ENCODE assay signal across 1 cellular context in the genomic region with DNA sequence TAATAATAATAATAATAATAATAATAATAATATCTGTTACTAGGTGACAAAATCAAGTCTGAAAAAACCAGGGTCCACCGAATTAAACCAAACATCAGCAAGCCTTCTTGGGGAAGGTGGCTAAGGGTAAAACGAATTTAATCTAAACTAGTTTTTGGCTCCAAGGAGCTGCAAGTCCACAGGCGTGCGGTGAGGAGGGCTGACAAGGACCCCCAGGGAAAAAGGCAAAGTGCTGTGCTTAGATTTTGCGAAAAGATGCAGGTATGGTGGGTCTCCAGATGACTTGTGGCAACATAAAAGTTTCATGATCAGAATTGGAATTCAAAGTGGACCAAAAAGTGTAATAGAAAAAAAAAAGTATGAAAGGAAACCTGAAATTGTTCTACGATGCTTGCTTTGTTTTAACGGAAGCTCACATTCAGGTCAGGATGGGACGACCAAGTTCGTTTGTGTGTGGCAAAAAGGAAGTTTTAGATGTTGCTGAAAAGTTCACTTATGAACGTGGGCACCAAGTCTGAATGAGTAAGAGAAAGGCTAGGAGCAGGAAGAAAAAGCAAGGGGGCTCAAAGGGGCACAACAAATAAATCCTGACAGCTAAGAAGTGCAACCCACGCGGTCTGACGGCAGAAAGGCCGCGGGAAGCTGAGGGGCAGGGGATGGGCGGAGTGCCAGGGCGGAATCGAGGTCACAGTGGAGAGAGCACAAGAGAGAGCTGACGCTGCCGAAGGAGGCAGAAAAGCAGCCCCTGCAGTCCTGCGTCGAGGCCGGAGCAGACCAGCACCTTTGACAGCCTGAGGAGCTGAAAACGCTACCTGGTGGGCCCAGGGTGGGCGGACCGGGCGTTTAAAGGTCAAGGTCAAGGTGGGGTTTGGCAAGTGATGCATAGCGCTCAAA.
TF ChIP-seq lines count a peak whose summit lies in the region.

No MANE protein-coding gene starts in this region.

TF ChIP-seq in GM12878, 131 proteins besides CTCF, POLR2A, EP300 and RAD21 (continued from another document and continues in another):
- TF ChIP-seq ATF7 (IDR thresholded peaks at IDR 0.05; ENCODE audit: low read depth) (no peak), RCOR1 (conservative IDR thresholded peaks at IDR 0.05; ENCODE audit: low read depth, low read length) (no peak), IRF4 (IDR thresholded peaks at IDR 0.05; ENCODE audit: low read depth, low read length) (no peak), ZNF217 (IDR thresholded peaks at IDR 0.05) (no peak), NR2F1 (conservative IDR thresholded peaks at IDR 0.05) (peak; percentile 95), HDAC6 (IDR thresholded peaks at IDR 0.05; ENCODE audit: unreplicated experiment) (no peak), JUND (IDR thresholded peaks at IDR 0.05; ENCODE audit: low read depth, low read length) (no peak), SREBF1 (IDR thresholded peaks at IDR 0.05; ENCODE audit: low read length) (no peak), SPI1 (IDR thresholded peaks at IDR 0.05; ENCODE audit: borderline replicate concordance, insufficient read depth, low read depth, low read length) (no peak), ZNF622 (IDR thresholded peaks at IDR 0.05) (no peak), NRF1 (conservative IDR thresholded peaks at IDR 0.05; ENCODE audit: low read depth, low read length) (no peak), CEBPB (IDR thresholded peaks at IDR 0.05; ENCODE audit: borderline replicate concordance in 1 of 2, low read depth in 2 of 2, low read length in 2 of 2) (no peak), MTA2 (IDR thresholded peaks at IDR 0.05; ENCODE audit: low read depth) (no peak), YBX1 (IDR thresholded peaks at IDR 0.05) (no peak), PAX5 (IDR thresholded peaks at IDR 0.05; ENCODE audit: borderline replicate concordance, low read depth, low read length) (0 out of 2 replicates have a peak, but pooled peaks have one; percentile 41), RAD51 (IDR thresholded peaks at IDR 0.05) (no peak)
- TF ChIP-seq, protein P1, sequence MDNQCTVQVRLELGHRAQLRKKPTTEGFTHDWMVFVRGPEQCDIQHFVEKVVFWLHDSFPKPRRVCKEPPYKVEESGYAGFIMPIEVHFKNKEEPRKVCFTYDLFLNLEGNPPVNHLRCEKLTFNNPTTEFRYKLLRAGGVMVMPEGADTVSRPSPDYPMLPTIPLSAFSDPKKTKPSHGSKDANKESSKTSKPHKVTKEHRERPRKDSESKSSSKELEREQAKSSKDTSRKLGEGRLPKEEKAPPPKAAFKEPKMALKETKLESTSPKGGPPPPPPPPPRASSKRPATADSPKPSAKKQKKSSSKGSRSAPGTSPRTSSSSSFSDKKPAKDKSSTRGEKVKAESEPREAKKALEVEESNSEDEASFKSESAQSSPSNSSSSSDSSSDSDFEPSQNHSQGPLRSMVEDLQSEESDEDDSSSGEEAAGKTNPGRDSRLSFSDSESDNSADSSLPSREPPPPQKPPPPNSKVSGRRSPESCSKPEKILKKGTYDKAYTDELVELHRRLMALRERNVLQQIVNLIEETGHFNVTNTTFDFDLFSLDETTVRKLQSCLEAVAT (IDR thresholded peaks at IDR 0.05): 0 out of 2 replicates have a peak, but pooled peaks have one; percentile 73
- TF ChIP-seq, protein P2, sequence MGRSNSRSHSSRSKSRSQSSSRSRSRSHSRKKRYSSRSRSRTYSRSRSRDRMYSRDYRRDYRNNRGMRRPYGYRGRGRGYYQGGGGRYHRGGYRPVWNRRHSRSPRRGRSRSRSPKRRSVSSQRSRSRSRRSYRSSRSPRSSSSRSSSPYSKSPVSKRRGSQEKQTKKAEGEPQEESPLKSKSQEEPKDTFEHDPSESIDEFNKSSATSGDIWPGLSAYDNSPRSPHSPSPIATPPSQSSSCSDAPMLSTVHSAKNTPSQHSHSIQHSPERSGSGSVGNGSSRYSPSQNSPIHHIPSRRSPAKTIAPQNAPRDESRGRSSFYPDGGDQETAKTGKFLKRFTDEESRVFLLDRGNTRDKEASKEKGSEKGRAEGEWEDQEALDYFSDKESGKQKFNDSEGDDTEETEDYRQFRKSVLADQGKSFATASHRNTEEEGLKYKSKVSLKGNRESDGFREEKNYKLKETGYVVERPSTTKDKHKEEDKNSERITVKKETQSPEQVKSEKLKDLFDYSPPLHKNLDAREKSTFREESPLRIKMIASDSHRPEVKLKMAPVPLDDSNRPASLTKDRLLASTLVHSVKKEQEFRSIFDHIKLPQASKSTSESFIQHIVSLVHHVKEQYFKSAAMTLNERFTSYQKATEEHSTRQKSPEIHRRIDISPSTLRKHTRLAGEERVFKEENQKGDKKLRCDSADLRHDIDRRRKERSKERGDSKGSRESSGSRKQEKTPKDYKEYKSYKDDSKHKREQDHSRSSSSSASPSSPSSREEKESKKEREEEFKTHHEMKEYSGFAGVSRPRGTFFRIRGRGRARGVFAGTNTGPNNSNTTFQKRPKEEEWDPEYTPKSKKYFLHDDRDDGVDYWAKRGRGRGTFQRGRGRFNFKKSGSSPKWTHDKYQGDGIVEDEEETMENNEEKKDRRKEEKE (IDR thresholded peaks at IDR 0.05): no peak
- TF ChIP-seq, protein P3, sequence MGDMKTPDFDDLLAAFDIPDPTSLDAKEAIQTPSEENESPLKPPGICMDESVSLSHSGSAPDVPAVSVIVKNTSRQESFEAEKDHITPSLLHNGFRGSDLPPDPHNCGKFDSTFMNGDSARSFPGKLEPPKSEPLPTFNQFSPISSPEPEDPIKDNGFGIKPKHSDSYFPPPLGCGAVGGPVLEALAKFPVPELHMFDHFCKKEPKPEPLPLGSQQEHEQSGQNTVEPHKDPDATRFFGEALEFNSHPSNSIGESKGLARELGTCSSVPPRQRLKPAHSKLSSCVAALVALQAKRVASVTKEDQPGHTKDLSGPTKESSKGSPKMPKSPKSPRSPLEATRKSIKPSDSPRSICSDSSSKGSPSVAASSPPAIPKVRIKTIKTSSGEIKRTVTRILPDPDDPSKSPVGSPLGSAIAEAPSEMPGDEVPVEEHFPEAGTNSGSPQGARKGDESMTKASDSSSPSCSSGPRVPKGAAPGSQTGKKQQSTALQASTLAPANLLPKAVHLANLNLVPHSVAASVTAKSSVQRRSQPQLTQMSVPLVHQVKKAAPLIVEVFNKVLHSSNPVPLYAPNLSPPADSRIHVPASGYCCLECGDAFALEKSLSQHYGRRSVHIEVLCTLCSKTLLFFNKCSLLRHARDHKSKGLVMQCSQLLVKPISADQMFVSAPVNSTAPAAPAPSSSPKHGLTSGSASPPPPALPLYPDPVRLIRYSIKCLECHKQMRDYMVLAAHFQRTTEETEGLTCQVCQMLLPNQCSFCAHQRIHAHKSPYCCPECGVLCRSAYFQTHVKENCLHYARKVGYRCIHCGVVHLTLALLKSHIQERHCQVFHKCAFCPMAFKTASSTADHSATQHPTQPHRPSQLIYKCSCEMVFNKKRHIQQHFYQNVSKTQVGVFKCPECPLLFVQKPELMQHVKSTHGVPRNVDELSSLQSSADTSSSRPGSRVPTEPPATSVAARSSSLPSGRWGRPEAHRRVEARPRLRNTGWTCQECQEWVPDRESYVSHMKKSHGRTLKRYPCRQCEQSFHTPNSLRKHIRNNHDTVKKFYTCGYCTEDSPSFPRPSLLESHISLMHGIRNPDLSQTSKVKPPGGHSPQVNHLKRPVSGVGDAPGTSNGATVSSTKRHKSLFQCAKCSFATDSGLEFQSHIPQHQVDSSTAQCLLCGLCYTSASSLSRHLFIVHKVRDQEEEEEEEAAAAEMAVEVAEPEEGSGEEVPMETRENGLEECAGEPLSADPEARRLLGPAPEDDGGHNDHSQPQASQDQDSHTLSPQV (IDR thresholded peaks at IDR 0.05): no peak
- TF ChIP-seq, protein P4, sequence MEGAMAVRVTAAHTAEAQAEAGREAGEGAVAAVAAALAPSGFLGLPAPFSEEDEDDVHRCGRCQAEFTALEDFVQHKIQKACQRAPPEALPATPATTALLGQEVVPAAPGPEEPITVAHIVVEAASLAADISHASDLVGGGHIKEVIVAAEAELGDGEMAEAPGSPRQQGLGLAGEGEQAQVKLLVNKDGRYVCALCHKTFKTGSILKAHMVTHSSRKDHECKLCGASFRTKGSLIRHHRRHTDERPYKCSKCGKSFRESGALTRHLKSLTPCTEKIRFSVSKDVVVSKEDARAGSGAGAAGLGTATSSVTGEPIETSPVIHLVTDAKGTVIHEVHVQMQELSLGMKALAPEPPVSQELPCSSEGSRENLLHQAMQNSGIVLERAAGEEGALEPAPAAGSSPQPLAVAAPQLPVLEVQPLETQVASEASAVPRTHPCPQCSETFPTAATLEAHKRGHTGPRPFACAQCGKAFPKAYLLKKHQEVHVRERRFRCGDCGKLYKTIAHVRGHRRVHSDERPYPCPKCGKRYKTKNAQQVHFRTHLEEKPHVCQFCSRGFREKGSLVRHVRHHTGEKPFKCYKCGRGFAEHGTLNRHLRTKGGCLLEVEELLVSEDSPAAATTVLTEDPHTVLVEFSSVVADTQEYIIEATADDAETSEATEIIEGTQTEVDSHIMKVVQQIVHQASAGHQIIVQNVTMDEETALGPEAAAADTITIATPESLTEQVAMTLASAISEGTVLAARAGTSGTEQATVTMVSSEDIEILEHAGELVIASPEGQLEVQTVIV (IDR thresholded peaks at IDR 0.05; ENCODE audit: borderline replicate concordance, partially characterized antibody): no peak
- TF ChIP-seq, protein P5, sequence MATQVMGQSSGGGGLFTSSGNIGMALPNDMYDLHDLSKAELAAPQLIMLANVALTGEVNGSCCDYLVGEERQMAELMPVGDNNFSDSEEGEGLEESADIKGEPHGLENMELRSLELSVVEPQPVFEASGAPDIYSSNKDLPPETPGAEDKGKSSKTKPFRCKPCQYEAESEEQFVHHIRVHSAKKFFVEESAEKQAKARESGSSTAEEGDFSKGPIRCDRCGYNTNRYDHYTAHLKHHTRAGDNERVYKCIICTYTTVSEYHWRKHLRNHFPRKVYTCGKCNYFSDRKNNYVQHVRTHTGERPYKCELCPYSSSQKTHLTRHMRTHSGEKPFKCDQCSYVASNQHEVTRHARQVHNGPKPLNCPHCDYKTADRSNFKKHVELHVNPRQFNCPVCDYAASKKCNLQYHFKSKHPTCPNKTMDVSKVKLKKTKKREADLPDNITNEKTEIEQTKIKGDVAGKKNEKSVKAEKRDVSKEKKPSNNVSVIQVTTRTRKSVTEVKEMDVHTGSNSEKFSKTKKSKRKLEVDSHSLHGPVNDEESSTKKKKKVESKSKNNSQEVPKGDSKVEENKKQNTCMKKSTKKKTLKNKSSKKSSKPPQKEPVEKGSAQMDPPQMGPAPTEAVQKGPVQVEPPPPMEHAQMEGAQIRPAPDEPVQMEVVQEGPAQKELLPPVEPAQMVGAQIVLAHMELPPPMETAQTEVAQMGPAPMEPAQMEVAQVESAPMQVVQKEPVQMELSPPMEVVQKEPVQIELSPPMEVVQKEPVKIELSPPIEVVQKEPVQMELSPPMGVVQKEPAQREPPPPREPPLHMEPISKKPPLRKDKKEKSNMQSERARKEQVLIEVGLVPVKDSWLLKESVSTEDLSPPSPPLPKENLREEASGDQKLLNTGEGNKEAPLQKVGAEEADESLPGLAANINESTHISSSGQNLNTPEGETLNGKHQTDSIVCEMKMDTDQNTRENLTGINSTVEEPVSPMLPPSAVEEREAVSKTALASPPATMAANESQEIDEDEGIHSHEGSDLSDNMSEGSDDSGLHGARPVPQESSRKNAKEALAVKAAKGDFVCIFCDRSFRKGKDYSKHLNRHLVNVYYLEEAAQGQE (IDR thresholded peaks at IDR 0.05; ENCODE audit: low read depth, low read length): no peak
- TF ChIP-seq, protein P6, sequence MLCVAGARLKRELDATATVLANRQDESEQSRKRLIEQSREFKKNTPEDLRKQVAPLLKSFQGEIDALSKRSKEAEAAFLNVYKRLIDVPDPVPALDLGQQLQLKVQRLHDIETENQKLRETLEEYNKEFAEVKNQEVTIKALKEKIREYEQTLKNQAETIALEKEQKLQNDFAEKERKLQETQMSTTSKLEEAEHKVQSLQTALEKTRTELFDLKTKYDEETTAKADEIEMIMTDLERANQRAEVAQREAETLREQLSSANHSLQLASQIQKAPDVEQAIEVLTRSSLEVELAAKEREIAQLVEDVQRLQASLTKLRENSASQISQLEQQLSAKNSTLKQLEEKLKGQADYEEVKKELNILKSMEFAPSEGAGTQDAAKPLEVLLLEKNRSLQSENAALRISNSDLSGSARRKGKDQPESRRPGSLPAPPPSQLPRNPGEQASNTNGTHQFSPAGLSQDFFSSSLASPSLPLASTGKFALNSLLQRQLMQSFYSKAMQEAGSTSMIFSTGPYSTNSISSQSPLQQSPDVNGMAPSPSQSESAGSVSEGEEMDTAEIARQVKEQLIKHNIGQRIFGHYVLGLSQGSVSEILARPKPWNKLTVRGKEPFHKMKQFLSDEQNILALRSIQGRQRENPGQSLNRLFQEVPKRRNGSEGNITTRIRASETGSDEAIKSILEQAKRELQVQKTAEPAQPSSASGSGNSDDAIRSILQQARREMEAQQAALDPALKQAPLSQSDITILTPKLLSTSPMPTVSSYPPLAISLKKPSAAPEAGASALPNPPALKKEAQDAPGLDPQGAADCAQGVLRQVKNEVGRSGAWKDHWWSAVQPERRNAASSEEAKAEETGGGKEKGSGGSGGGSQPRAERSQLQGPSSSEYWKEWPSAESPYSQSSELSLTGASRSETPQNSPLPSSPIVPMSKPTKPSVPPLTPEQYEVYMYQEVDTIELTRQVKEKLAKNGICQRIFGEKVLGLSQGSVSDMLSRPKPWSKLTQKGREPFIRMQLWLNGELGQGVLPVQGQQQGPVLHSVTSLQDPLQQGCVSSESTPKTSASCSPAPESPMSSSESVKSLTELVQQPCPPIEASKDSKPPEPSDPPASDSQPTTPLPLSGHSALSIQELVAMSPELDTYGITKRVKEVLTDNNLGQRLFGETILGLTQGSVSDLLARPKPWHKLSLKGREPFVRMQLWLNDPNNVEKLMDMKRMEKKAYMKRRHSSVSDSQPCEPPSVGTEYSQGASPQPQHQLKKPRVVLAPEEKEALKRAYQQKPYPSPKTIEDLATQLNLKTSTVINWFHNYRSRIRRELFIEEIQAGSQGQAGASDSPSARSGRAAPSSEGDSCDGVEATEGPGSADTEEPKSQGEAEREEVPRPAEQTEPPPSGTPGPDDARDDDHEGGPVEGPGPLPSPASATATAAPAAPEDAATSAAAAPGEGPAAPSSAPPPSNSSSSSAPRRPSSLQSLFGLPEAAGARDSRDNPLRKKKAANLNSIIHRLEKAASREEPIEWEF (IDR thresholded peaks at IDR 0.05; ENCODE audit: insufficient replicate concordance, low read depth, low read length): no peak
- TF ChIP-seq, protein P7, sequence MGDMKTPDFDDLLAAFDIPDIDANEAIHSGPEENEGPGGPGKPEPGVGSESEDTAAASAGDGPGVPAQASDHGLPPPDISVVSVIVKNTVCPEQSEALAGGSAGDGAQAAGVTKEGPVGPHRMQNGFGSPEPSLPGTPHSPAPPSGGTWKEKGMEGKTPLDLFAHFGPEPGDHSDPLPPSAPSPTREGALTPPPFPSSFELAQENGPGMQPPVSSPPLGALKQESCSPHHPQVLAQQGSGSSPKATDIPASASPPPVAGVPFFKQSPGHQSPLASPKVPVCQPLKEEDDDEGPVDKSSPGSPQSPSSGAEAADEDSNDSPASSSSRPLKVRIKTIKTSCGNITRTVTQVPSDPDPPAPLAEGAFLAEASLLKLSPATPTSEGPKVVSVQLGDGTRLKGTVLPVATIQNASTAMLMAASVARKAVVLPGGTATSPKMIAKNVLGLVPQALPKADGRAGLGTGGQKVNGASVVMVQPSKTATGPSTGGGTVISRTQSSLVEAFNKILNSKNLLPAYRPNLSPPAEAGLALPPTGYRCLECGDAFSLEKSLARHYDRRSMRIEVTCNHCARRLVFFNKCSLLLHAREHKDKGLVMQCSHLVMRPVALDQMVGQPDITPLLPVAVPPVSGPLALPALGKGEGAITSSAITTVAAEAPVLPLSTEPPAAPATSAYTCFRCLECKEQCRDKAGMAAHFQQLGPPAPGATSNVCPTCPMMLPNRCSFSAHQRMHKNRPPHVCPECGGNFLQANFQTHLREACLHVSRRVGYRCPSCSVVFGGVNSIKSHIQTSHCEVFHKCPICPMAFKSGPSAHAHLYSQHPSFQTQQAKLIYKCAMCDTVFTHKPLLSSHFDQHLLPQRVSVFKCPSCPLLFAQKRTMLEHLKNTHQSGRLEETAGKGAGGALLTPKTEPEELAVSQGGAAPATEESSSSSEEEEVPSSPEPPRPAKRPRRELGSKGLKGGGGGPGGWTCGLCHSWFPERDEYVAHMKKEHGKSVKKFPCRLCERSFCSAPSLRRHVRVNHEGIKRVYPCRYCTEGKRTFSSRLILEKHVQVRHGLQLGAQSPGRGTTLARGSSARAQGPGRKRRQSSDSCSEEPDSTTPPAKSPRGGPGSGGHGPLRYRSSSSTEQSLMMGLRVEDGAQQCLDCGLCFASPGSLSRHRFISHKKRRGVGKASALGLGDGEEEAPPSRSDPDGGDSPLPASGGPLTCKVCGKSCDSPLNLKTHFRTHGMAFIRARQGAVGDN (IDR thresholded peaks at IDR 0.05): peak; percentile 11; the same call in 1 of the 2 replicates
